In the genomic region with DNA sequence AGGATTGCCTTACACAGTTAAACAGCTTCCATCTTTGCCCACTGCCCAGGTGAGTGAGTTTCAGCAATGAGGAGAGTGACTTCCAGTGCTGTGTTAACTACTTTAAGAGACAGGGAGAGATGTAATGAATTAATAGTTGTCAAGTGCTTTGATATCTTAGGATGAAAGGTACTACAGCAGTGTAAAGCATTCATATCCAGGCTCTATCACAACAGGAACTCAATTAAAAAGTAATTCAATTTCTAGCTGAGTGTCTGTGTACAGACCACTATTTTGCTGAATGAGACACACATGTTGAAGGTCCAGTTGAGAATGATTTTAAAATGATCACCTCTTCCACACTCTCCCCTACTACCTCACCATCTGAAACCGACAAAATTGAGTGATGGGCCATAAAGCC, we compare ENCODE assay signal across 28 cellular contexts.
"Had no signal": no experiment of that assay in that cellular context is flagged by ENCODE, and none has a peak within 500 bp of the region (broad histone marks: within the 10 kb centered on the region; RNA-seq: fewer than 3 reads in every experiment).

No MANE protein-coding gene starts in this region.

- H3K27ac ChIP-seq: brain microvascular endothelial cell, KMS-11, PC-9, SJCRH30, WERI-Rb-1 had no signal

- H3K4me1 ChIP-seq: SJCRH30 had no signal

- H3K4me1 Mint-ChIP-seq: activated CD4-positive, alpha-beta memory T cell treated with anti-CD3 and anti-CD28 coated beads, Interleukin-2, amount 10 ng/mL, durations not matched to agents 7 days and 5 days; activated CD8-positive, alpha-beta memory T cell treated with anti-CD3 and anti-CD28 coated beads, Interleukin-2, amount 10 ng/mL, durations not matched to agents 7 days and 5 days; activated naive CD8-positive, alpha-beta T cell treated with anti-CD3 and anti-CD28 coated beads for 36 hours; activated T-helper 17 cell treated with anti-CD3 and anti-CD28 coated beads, Interleukin-2, amount 50 U/mL, for 72 hours had no signal

- H3K27me3 ChIP-seq: brain microvascular endothelial cell, SJCRH30 had no signal

- H3K4me3 Mint-ChIP-seq: activated CD4-positive, alpha-beta memory T cell treated with anti-CD3 and anti-CD28 coated beads, Interleukin-2, amount 10 ng/mL, durations not matched to agents 7 days and 5 days; activated CD8-positive, alpha-beta memory T cell treated with anti-CD3 and anti-CD28 coated beads, Interleukin-2, amount 10 ng/mL, durations not matched to agents 7 days and 5 days; activated naive CD8-positive, alpha-beta T cell treated with anti-CD3 and anti-CD28 coated beads for 36 hours; activated T-cell treated with anti-CD3 and anti-CD28 coated beads, Interleukin-2, amount 50 U/mL, for 72 hours; activated T-helper 17 cell treated with anti-CD3 and anti-CD28 coated beads, Interleukin-2, amount 50 U/mL, for 72 hours had no signal

- H3K36me3 Mint-ChIP-seq: activated CD8-positive, alpha-beta memory T cell treated with anti-CD3 and anti-CD28 coated beads, Interleukin-2, amount 10 ng/mL, durations not matched to agents 7 days and 5 days had no signal

- H3K4me3 ChIP-seq: PC-9, SJCRH30 had no signal

- H3K27ac Mint-ChIP-seq: activated CD4-positive, alpha-beta memory T cell treated with anti-CD3 and anti-CD28 coated beads, Interleukin-2, amount 10 ng/mL, durations not matched to agents 7 days and 5 days; activated CD8-positive, alpha-beta memory T cell treated with anti-CD3 and anti-CD28 coated beads, Interleukin-2, amount 10 ng/mL, durations not matched to agents 7 days and 5 days; activated naive CD8-positive, alpha-beta T cell treated with anti-CD3 and anti-CD28 coated beads for 36 hours; activated T-cell treated with anti-CD3 and anti-CD28 coated beads, Interleukin-2, amount 50 U/mL, for 72 hours; activated T-helper 17 cell treated with anti-CD3 and anti-CD28 coated beads, Interleukin-2, amount 50 U/mL, for 72 hours had no signal

- H3K9ac ChIP-seq: KMS-11 had no signal

- H3K9me3 ChIP-seq: SJCRH30 had no signal

- H3K27me3 Mint-ChIP-seq: activated CD4-positive, alpha-beta memory T cell treated with anti-CD3 and anti-CD28 coated beads, Interleukin-2, amount 10 ng/mL, durations not matched to agents 7 days and 5 days; activated CD8-positive, alpha-beta memory T cell treated with anti-CD3 and anti-CD28 coated beads, Interleukin-2, amount 10 ng/mL, durations not matched to agents 7 days and 5 days; activated naive CD8-positive, alpha-beta T cell treated with anti-CD3 and anti-CD28 coated beads for 36 hours; activated T-helper 17 cell treated with anti-CD3 and anti-CD28 coated beads, Interleukin-2, amount 50 U/mL, for 72 hours had no signal

- H3K9me3 Mint-ChIP-seq: activated CD4-positive, alpha-beta memory T cell treated with anti-CD3 and anti-CD28 coated beads, Interleukin-2, amount 10 ng/mL, durations not matched to agents 7 days and 5 days; activated naive CD8-positive, alpha-beta T cell treated with anti-CD3 and anti-CD28 coated beads for 36 hours; activated T-cell treated with anti-CD3 and anti-CD28 coated beads, Interleukin-2, amount 50 U/mL, for 72 hours; activated T-helper 17 cell treated with anti-CD3 and anti-CD28 coated beads, Interleukin-2, amount 50 U/mL, for 72 hours had no signal

- H3K4me2 ChIP-seq: KMS-11, PC-9 had no signal

- ATAC-seq: activated CD8-positive, alpha-beta memory T cell treated with anti-CD3 and anti-CD28 coated beads, Interleukin-2, amount 10 ng/mL, durations not matched to agents 7 days and 5 days; activated T-cell treated with anti-CD3 and anti-CD28 coated beads, Interleukin-2, amount 50 U/mL, for 72 hours; activated T-helper 17 cell treated with anti-CD3 and anti-CD28 coated beads, Interleukin-2, amount 50 U/mL, for 72 hours had no signal

- H2AFZ ChIP-seq: PC-9 had no signal

- DNase-seq: activated CD4-positive, alpha-beta memory T cell treated with anti-CD3 and anti-CD28 coated beads, Interleukin-2, amount 10 ng/mL, durations not matched to agents 7 days and 5 days; activated CD4-positive, alpha-beta T cell treated with anti-CD3 and anti-CD28 coated beads for 1 hour; activated CD4-positive, alpha-beta T cell treated with anti-CD3 and anti-CD28 coated beads for 48 hours; activated CD4-positive, CD25-positive, alpha-beta regulatory T cell; activated CD8-positive, alpha-beta memory T cell treated with anti-CD3 and anti-CD28 coated beads for 24 hours; activated CD8-positive, alpha-beta memory T cell treated with anti-CD3 and anti-CD28 coated beads, Interleukin-2, amount 10 ng/mL, durations not matched to agents 7 days and 5 days; activated CD8-positive, alpha-beta memory T cell treated with anti-CD3 and anti-CD28 coated beads, Interleukin-2, amount 50 U/mL, for 48 hours; activated effector memory CD4-positive, alpha-beta T cell treated with anti-CD3 and anti-CD28 coated beads, Interleukin-2, amount 50 U/mL, for 16 hours; activated naive CD4-positive, alpha-beta T cell; activated naive CD4-positive, alpha-beta T cell treated with anti-CD3 and anti-CD28 coated beads, Interleukin-2, amount 50 U/mL, for 16 hours; activated naive CD8-positive, alpha-beta T cell treated with anti-CD3 and anti-CD28 coated beads for 36 hours; activated T-cell treated with anti-CD3 and anti-CD28 coated beads, Interleukin-2, amount 50 U/mL, for 72 hours; amniotic stem cell; aorta; central memory CD4-positive, alpha-beta T cell; MM.1S; MV-4-11; NCI-H1436 treated with DMSO at 0.1 percent for 48 hours; SW 1271; T-helper 1 cell; T-helper 2 cell; T-helper 9 cell had no signal

- H3K36me3 ChIP-seq: brain microvascular endothelial cell, SJCRH30, WERI-Rb-1 had no signal
